ENCODE assay signal across 15 cellular contexts in the genomic region with DNA sequence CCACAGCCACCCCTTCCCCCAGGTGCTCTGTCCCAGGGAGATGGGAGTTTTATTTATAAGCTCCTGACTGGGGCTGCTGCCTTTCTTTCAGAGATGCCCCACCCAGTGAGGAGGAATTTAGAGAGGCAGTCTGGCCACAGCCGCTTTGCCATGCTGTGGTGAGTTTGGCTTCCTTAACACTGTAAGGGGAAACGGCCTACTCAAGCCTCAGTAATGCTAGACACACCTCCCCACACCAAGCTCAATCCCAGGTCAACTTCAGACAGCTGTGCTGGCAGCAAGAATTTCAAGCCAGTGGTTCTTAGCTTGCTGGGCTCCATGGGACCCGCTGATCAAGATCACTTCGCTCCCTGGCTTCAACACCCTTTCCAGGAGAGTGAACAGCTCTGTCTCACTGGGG. TPM values are rescaled to one million over a fixed set of nuclear protein-coding genes. Genes with fewer than 3 reads are reported as not detected.
"Had no signal": no experiment of that assay in that cellular context is flagged by ENCODE, and none has a peak within 500 bp of the region (broad histone marks: within the 10 kb centered on the region; RNA-seq: fewer than 3 reads in every experiment).

No MANE protein-coding gene starts in this region.

RNA-seq across cellular contexts. Expression of a gene that starts 14.9 kb away (rescaled TPM):
- total RNA-seq: activated CD4-positive, alpha-beta T cell treated with anti-CD3 and anti-CD28 coated beads for 36 hours; activated CD4-positive, alpha-beta T cell treated with anti-CD3 and anti-CD28 coated beads, Interleukin-2, amount 10 ng/mL, durations not matched to agents 7 days and 5 days; activated CD8-positive, alpha-beta T cell treated with anti-CD3 and anti-CD28 coated beads, Interleukin-2, amount 10 ng/mL, durations not matched to agents 7 days and 5 days; activated naive CD8-positive, alpha-beta T cell treated with anti-CD3 and anti-CD28 coated beads, Interleukin-2, amount 10 ng/mL, durations not matched to agents 7 days and 5 days; activated T-helper 2 cell treated with anti-CD3 and anti-CD28 coated beads, Interferon-gamma antibody, Interleukin-2, Interleukin-4, amounts not matched to agents 10 μg/mL and 5 μg/mL and 100 μg/mL, durations not matched to agents 14 hours and 24 hours and 36 hours; ascending aorta; cardiac septum; M059J; RPMI7951; SJSA1; T-cell; T-helper 17 cell; WTC11 had no signal
- polyA plus RNA-seq: adipose tissue, SK-N-SH had no signal

RNA-seq across cellular contexts. Expression of a gene that starts 29.1 kb away (rescaled TPM):
- total RNA-seq: activated CD4-positive, alpha-beta T cell treated with anti-CD3 and anti-CD28 coated beads for 36 hours; activated CD4-positive, alpha-beta T cell treated with anti-CD3 and anti-CD28 coated beads, Interleukin-2, amount 10 ng/mL, durations not matched to agents 7 days and 5 days; activated CD8-positive, alpha-beta T cell treated with anti-CD3 and anti-CD28 coated beads, Interleukin-2, amount 10 ng/mL, durations not matched to agents 7 days and 5 days; activated naive CD8-positive, alpha-beta T cell treated with anti-CD3 and anti-CD28 coated beads, Interleukin-2, amount 10 ng/mL, durations not matched to agents 7 days and 5 days; activated T-helper 2 cell treated with anti-CD3 and anti-CD28 coated beads, Interferon-gamma antibody, Interleukin-2, Interleukin-4, amounts not matched to agents 10 μg/mL and 5 μg/mL and 100 μg/mL, durations not matched to agents 14 hours and 24 hours and 36 hours; ascending aorta; cardiac septum; M059J; RPMI7951; SJSA1; T-cell; T-helper 17 cell; WTC11 had no signal
- polyA plus RNA-seq: SK-N-SH had no signal

RNA-seq across cellular contexts. Expression of a gene that starts 37.6 kb away (rescaled TPM):
- total RNA-seq: activated CD4-positive, alpha-beta T cell treated with anti-CD3 and anti-CD28 coated beads for 36 hours; activated CD4-positive, alpha-beta T cell treated with anti-CD3 and anti-CD28 coated beads, Interleukin-2, amount 10 ng/mL, durations not matched to agents 7 days and 5 days; activated CD8-positive, alpha-beta T cell treated with anti-CD3 and anti-CD28 coated beads, Interleukin-2, amount 10 ng/mL, durations not matched to agents 7 days and 5 days; activated naive CD8-positive, alpha-beta T cell treated with anti-CD3 and anti-CD28 coated beads, Interleukin-2, amount 10 ng/mL, durations not matched to agents 7 days and 5 days; activated T-helper 2 cell treated with anti-CD3 and anti-CD28 coated beads, Interferon-gamma antibody, Interleukin-2, Interleukin-4, amounts not matched to agents 10 μg/mL and 5 μg/mL and 100 μg/mL, durations not matched to agents 14 hours and 24 hours and 36 hours; ascending aorta; cardiac septum; M059J; RPMI7951; SJSA1; T-cell; T-helper 17 cell; WTC11 had no signal
- polyA plus RNA-seq: adipose tissue, SK-N-SH had no signal
